In the genomic region with DNA sequence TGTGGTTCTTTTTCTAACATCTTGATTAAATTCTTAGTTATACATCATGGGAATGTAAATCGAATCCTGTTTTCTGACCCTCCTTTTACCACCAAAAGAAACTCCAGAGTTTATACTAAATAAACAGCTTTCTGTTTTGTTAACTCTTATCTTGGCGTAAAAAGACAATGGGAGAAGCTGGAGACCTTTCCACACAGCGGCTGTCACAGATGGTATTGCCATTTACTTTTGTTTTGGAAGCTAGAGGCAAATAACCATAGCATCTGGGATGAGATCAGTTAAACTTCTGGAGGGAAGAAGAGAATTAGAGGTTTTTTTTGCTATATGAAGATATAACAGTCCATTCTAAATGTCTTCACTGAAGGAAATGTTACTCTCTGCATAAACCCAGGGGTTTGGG, we compare ENCODE assay signal across 8 cellular contexts.
"Had no signal": no experiment of that assay in that cellular context is flagged by ENCODE, and none has a peak within 500 bp of the region (broad histone marks: within the 10 kb centered on the region; RNA-seq: fewer than 3 reads in every experiment).

No MANE protein-coding gene starts in this region.

- DNase-seq: GM23248, GOT3, H7, HFFc6, IMR-90 had no signal

- H3K4me3 Mint-ChIP-seq: HFFc6 had no signal

- H3K27ac Mint-ChIP-seq: HFFc6 had no signal

- H3K9me3 Mint-ChIP-seq: HFFc6 had no signal

- H3K36me3 ChIP-seq: HAP-1 had no signal

- H3K4me1 ChIP-seq: HAP-1 had no signal

- ATAC-seq: HCT116, K562 had no signal

- H3K4me3 ChIP-seq: GM23248, HAP-1, K562 had no signal

- H3K27ac ChIP-seq: GM23248 had no signal
